Comparison of ENCODE assay signal across 23 cellular contexts in the genomic region with DNA sequence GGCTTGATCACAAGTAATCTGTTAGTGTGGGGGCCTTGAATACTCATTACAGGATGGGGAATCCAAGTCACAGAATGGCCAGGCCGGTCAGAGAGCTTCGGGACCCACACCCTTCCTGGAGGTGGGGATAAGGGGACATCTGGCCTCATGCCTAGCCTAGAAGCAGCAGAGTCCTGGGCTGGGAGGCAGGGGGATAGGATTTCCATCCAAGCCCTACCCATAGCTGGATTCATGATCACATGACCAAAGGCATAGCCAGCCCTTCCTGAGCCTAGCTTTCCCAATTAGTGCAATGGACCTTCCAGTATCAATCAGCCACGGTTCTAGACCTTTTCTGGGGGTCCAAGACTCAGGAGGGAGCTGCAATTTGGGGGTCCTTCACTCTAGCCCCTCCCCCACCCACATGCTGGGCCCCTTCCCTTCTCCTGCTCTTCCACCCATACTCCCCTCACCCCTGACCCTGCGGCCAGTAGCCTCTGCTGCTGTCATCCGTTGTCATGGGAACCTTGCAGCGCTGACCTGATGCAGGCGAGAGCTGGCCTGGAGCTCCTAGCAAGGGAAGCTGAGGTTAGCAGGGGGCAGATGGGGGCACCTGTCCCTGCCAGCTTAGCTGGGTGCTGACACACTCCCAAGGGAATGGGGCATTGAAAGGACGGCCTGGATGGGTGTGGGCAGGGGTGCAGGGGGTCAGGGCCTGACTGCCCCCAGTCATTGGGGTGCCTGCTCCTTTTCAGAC. TPM values are rescaled to one million over a fixed set of nuclear protein-coding genes. Genes with fewer than 3 reads are reported as not detected.
DNase-seq lines count a peak whose midpoint lies in the region; ATAC-seq, FAIRE-seq and TF ChIP-seq lines count a peak whose summit lies in the region.
"Had no signal": no experiment of that assay in that cellular context is flagged by ENCODE, and none has a peak within 500 bp of the region (broad histone marks: within the 10 kb centered on the region; RNA-seq: fewer than 3 reads in every experiment).

No MANE protein-coding gene starts in this region.

- CTCF ChIA-PET in HepG2 (lab: Yijun Ruan, JAX; ENCODE audit: low intra/inter-chr PET ratio, low total read pairs), result no interaction called here
- CTCF ChIA-PET in activated CD8-positive, alpha-beta T cell treated with anti-CD3 and anti-CD28 coated beads for 36 hours (lab: Charles Lee), result interaction anchor here (0.6 to 6.4 kb wide), 7 partner anchors 18 to 74 kb away, joined by 3 to 94 read pairs (median 3); no protein-coding TSS in a partner anchor

- H3K4me1 ChIP-seq in HepG2 (ENCODE audit: insufficient read depth, low read length) (peaks cover 82% of the 10 kb centered on the region), right lobe of liver (peaks cover 0 to 23% (median 10%) of the 10 kb centered on the region in 4 donors), vagina (peaks cover 71% of the 10 kb centered on the region)

- ATAC-seq in HepG2 (no peak), right lobe of liver (no peak), HG02623 (IDR thresholded peaks at IDR 0.05; ENCODE audit: unreplicated experiment) (no peak), HG02884 (IDR thresholded peaks at IDR 0.05; ENCODE audit: unreplicated experiment) (no peak)
- no peak for ATAC-seq in activated CD8-positive, alpha-beta T cell treated with anti-CD3 and anti-CD28 coated beads for 36 hours
- ATAC-seq: activated naive CD8-positive, alpha-beta T cell treated with anti-CD3 and anti-CD28 coated beads, Interleukin-2, amount 50 U/mL, for 24 hours; CD8-positive, alpha-beta T cell; stimulated activated naive CD8-positive, alpha-beta T cell treated with anti-CD3 and anti-CD28 coated beads, Interleukin-15, Interleukin-2, amounts not matched to agents 100 U/mL and 50 U/mL, for 24 hours had no signal

- 57% methylated on average over 6 of the region's 8 CpGs for WGBS in HepG2 (ENCODE audit: low lambda C conversion rate)
- WGBS in right lobe of liver (ENCODE audit: insufficient coverage, low coverage, low lambda C conversion rate, missing lambda C conversion rate), result no CpG with 5 or more reads among the region's 8 CpGs

- H3K27ac ChIP-seq in HepG2 (ENCODE audit: extremely low read length, insufficient read depth, low read length), result no peak overlapping the region
- no peak overlapping the region for H3K27ac ChIP-seq in right lobe of liver
- H3K27ac ChIP-seq in vagina, result peak overlapping the region; percentile 24
- H3K27ac ChIP-seq: upper lobe of left lung had no signal

- no peak overlapping the region for H3K9ac ChIP-seq in HepG2 (ENCODE audit: insufficient read depth, low read depth, low read length)

- H3K27me3 ChIP-seq in HepG2 (ENCODE audit: control insufficient read depth in 1 of 2, insufficient read depth in 2 of 2, low read length in 2 of 2) (no peaks in the 10 kb centered on the region), right lobe of liver (no peaks in the 10 kb centered on the region), vagina (no peaks in the 10 kb centered on the region)

- no peak overlapping the region for H2AFZ ChIP-seq in HepG2 (ENCODE audit: low read length)

- no peaks in the 10 kb centered on the region for H3K36me3 ChIP-seq in HepG2 (replicated peaks in 1 of 2; ENCODE audit: control insufficient read depth in 1 of 2, insufficient read depth in 2 of 2, low read length in 2 of 2)
- no peaks in the 10 kb centered on the region for H3K36me3 ChIP-seq in right lobe of liver
- no peaks in the 10 kb centered on the region for H3K36me3 ChIP-seq in vagina
- H3K36me3 ChIP-seq: upper lobe of left lung had no signal

- TF ChIP-seq EP300 in HepG2 (IDR thresholded peaks at IDR 0.05; ENCODE audit: low read depth in 2 of 2, low read length in 2 of 2) (no peak), HepG2 (CRISPR knock-in tag; IDR thresholded peaks at IDR 0.05; ENCODE audit: borderline replicate concordance) (no peak)

- no peaks in the 10 kb centered on the region for H4K20me1 ChIP-seq in HepG2 (ENCODE audit: insufficient read depth, low read length)

- H3K4me3 ChIP-seq in HepG2 (replicated peaks in 1 of 3; ENCODE audit: insufficient read depth in 1 of 3, low read depth in 2 of 3, low read length in 3 of 3) (no peak overlapping the region), right lobe of liver (no peak overlapping the region), vagina (no peak overlapping the region)
- H3K4me3 ChIP-seq: upper lobe of left lung had no signal

- H3K9me3 Mint-ChIP-seq in brain, result peaks cover 0 to 6% (median 0%) of the 10 kb centered on the region in 5 experiments
- H3K9me3 Mint-ChIP-seq in activated CD8-positive, alpha-beta T cell treated with anti-CD3 and anti-CD28 coated beads for 36 hours, result no peaks in the 10 kb centered on the region
- H3K9me3 Mint-ChIP-seq: activated naive CD8-positive, alpha-beta T cell treated with anti-CD3 and anti-CD28 coated beads, Interleukin-2, amount 50 U/mL, for 24 hours; CD8-positive, alpha-beta T cell; central memory CD8-positive, alpha-beta T cell; IgD-negative memory B cell; memory B cell had no signal

- no peak for TF ChIP-seq RAD21 in HepG2 (CRISPR knock-in tag; IDR thresholded peaks at IDR 0.05)

- no peaks in the 10 kb centered on the region for H3K9me3 ChIP-seq in HepG2 (ENCODE audit: low read length)
- no peaks in the 10 kb centered on the region for H3K9me3 ChIP-seq in right lobe of liver
- H3K9me3 ChIP-seq in vagina, result no peaks in the 10 kb centered on the region
- H3K9me3 ChIP-seq: upper lobe of left lung had no signal

- peaks cover 5% of the 10 kb centered on the region for H3K27me3 Mint-ChIP-seq in brain
- no peaks in the 10 kb centered on the region for H3K27me3 Mint-ChIP-seq in activated CD8-positive, alpha-beta T cell treated with anti-CD3 and anti-CD28 coated beads for 36 hours

- no peaks in the 10 kb centered on the region for H3K36me3 Mint-ChIP-seq in brain
- H3K36me3 Mint-ChIP-seq in activated CD8-positive, alpha-beta T cell treated with anti-CD3 and anti-CD28 coated beads for 36 hours (ENCODE audit: low read depth), result no peaks in the 10 kb centered on the region
- H3K36me3 Mint-ChIP-seq: CD8-positive, alpha-beta T cell; IgD-negative memory B cell; memory B cell had no signal

- peak overlapping the region; percentile 52 to 99 (median 95) for H3K27ac Mint-ChIP-seq in brain
- H3K27ac Mint-ChIP-seq in activated CD8-positive, alpha-beta T cell treated with anti-CD3 and anti-CD28 coated beads for 36 hours, result no peak overlapping the region
- H3K27ac Mint-ChIP-seq: activated naive CD8-positive, alpha-beta T cell treated with anti-CD3 and anti-CD28 coated beads, Interleukin-2, amount 50 U/mL, for 24 hours; CD8-positive, alpha-beta T cell had no signal

- H3K4me2 ChIP-seq in HepG2 (ENCODE audit: low read depth, low read length), result no peak overlapping the region

- DNase-seq in HepG2 (ENCODE audit: low spot score) (no peak), right lobe of liver (no peak), myocyte (ENCODE audit: low read depth) (peak; percentile 64), vagina (ENCODE audit: extremely low spot score in 2 of 2) (no peak)
- DNase-seq in activated CD8-positive, alpha-beta T cell treated with anti-CD3 and anti-CD28 coated beads for 36 hours, result no peak
- DNase-seq: activated CD4-positive, CD25-positive, alpha-beta regulatory T cell; activated naive CD8-positive, alpha-beta T cell treated with anti-CD3 and anti-CD28 coated beads, Interleukin-2, amount 50 U/mL, for 24 hours; islet precursor cell; MV-4-11; NCI-H1930; NCI-H510A; SHP77 treated with DMSO at 0.1 percent for 48 hours; stimulated activated naive CD8-positive, alpha-beta T cell treated with anti-CD3 and anti-CD28 coated beads, Interleukin-15, Interleukin-2, amounts not matched to agents 100 U/mL and 50 U/mL, for 24 hours; T-helper 2 cell had no signal

- intact Hi-C loops in HepG2 (cut with micrococcal nuclease; ENCODE audit: unreplicated experiment) (loop anchor here (5.0 kb wide), 1 partner anchor 75 kb away; no protein-coding TSS in a partner anchor), right lobe of liver (cut with DNase I) (loop anchor here (10.0 kb wide), 2 partner anchors 62 to 72 kb away; no protein-coding TSS in a partner anchor), vagina (cut with DNase I) (no loop called here)
- intact Hi-C loops in activated CD8-positive, alpha-beta T cell treated with anti-CD3 and anti-CD28 coated beads for 36 hours (cut with micrococcal nuclease), result no loop called here

- H3K79me2 ChIP-seq in HepG2 (ENCODE audit: insufficient read depth, low read length), result no peaks in the 10 kb centered on the region

- no peak for TF ChIP-seq POLR2A in HepG2 (IDR thresholded peaks at IDR 0.05; ENCODE audit: insufficient read depth in 1 of 2, low read depth in 2 of 2, low read length in 2 of 2)
- TF ChIP-seq POLR2A in right lobe of liver (IDR thresholded peaks at IDR 0.05), result no peak
- TF ChIP-seq POLR2A in vagina (IDR thresholded peaks at IDR 0.05), result no peak

- H3K4me1 Mint-ChIP-seq in brain, result peaks cover 93% of the 10 kb centered on the region
- H3K4me1 Mint-ChIP-seq in activated CD8-positive, alpha-beta T cell treated with anti-CD3 and anti-CD28 coated beads for 36 hours (ENCODE audit: low read depth), result peaks cover 14% of the 10 kb centered on the region

- FAIRE-seq in HepG2 (lab: Jason Lieb, UNC), result no peak
- FAIRE-seq: GM18507 had no signal

- POLR2A ChIA-PET in HepG2 (lab: Yijun Ruan, JAX), result interaction anchor here (0.8 to 2.0 kb wide), 4 partner anchors 8 to 41 kb away, joined by 3 to 6 read pairs (median 4); no protein-coding TSS in a partner anchor
- POLR2A ChIA-PET in activated CD8-positive, alpha-beta T cell treated with anti-CD3 and anti-CD28 coated beads for 36 hours (lab: Charles Lee), result interaction anchor here (1.0 to 3.5 kb wide), 3 partner anchors 23 to 59 kb away, joined by 4 to 14 read pairs (median 8); no protein-coding TSS in a partner anchor

- TF ChIP-seq CTCF in HepG2 (CRISPR knock-in tag; IDR thresholded peaks at IDR 0.05) (no peak), right lobe of liver (IDR thresholded peaks at IDR 0.05) (no peak), brain (conservative IDR thresholded peaks at IDR 0.05) (no peak), vagina (IDR thresholded peaks at IDR 0.05) (no peak)
- TF ChIP-seq CTCF in activated CD8-positive, alpha-beta T cell treated with anti-CD3 and anti-CD28 coated beads for 36 hours (IDR thresholded peaks at IDR 0.05), result no peak

- no TSS peak for BruUV-seq in HepG2 (replicated peaks; lab: Mats Ljungman, UMichigan)

- in situ Hi-C loops in HepG2 (cut with HindIII; ENCODE audit: extremely low pct_ligation_motif_present, low pct_unique_long_range_greater_than_20kb), result no loop called here

- peak overlapping the region in 1 of 5 experiments; percentile 24 for H3K4me3 Mint-ChIP-seq in brain
- H3K4me3 Mint-ChIP-seq in activated CD8-positive, alpha-beta T cell treated with anti-CD3 and anti-CD28 coated beads for 36 hours, result no peak overlapping the region
- H3K4me3 Mint-ChIP-seq: activated naive CD8-positive, alpha-beta T cell treated with anti-CD3 and anti-CD28 coated beads, Interleukin-2, amount 50 U/mL, for 24 hours; CD8-positive, alpha-beta T cell; central memory CD8-positive, alpha-beta T cell; memory B cell had no signal

RNA-seq across cellular contexts. Expression of gene CXXC5, which starts 44.6 kb away (rescaled TPM):
- total RNA-seq in HepG2 (2016; rRNA removed; fragmentation: Illumina TruSeq; extraction: Trizol), result 30.7 and 33.0 TPM in 2 replicates
- total RNA-seq in HepG2 (2016; cell fraction: cytosol; rRNA removed; fragmentation: Illumina TruSeq; extraction: Trizol; ENCODE audit: low read depth), result 7.4 and 8.6 TPM in 2 replicates
- total RNA-seq in HepG2 (2016; cell fraction: insoluble cytoplasmic fraction; rRNA removed; fragmentation: Illumina TruSeq; extraction: Trizol), result 30.5 and 33.5 TPM in 2 replicates
- total RNA-seq in HepG2 (2016; cell fraction: membrane; rRNA removed; fragmentation: Illumina TruSeq; extraction: Trizol), result 32.7 and 37.9 TPM in 2 replicates
- 17.6 and 21.1 TPM in 2 replicates for total RNA-seq in HepG2 (2016; cell fraction: nucleus; rRNA removed; fragmentation: Illumina TruSeq; extraction: Trizol)
- 27.9 and 32.3 TPM in 2 replicates for polyA plus RNA-seq in HepG2 (2011; rRNA removed)
- polyA plus RNA-seq in HepG2 (2011; cell fraction: cytosol; rRNA removed), result 20.7 and 35.7 TPM in 2 replicates
- polyA plus RNA-seq in HepG2 (2011; cell fraction: nucleus; rRNA removed), result 20.0 and 30.1 TPM in 2 replicates
- polyA plus RNA-seq in HepG2 (2012), result 21.9 and 26.2 TPM in 2 replicates
- polyA plus RNA-seq in HepG2 (2016; cell fraction: cytosol; fragmentation: Illumina TruSeq; extraction: Trizol; ENCODE audit: low read depth), result 7.7 and 8.6 TPM in 2 replicates
- 46.9 and 51.9 TPM in 2 replicates for polyA plus RNA-seq in HepG2 (2016; cell fraction: insoluble cytoplasmic fraction; fragmentation: Illumina TruSeq; extraction: Trizol; ENCODE audit: low read depth)
- 30.1 and 31.3 TPM in 2 replicates for polyA plus RNA-seq in HepG2 (2016; cell fraction: membrane; fragmentation: Illumina TruSeq; extraction: Trizol; ENCODE audit: low read depth)
- polyA plus RNA-seq in HepG2 (2016; cell fraction: nucleus; fragmentation: Illumina TruSeq; extraction: Trizol; ENCODE audit: insufficient read depth, low read depth), result 39.0 and 44.0 TPM in 2 replicates
- 13.2 and 63.5 TPM in 2 replicates for polyA minus RNA-seq in HepG2 (2011; rRNA and poly(A)+ RNA removed; ENCODE audit: low replicate concordance)
- polyA minus RNA-seq in HepG2 (2011; cell fraction: cytosol; rRNA and poly(A)+ RNA removed), result 26.9 and 37.6 TPM in 2 replicates
- 18.7 and 20.6 TPM in 2 replicates for polyA minus RNA-seq in HepG2 (2011; cell fraction: nucleus; rRNA and poly(A)+ RNA removed)
- total RNA-seq in right lobe of liver, result 10 to 100 TPM; 44.5 to 84.9 (median 66.4) TPM
- 79.7 TPM for polyA plus RNA-seq in brain (ENCODE audit: insufficient read depth, low read depth, low replicate concordance)
- total RNA-seq in myocyte, result 246 and 253 TPM in 2 replicates
- polyA plus RNA-seq in myocyte (2012), result 186 TPM
- total RNA-seq in vagina, result 51.8 TPM
- 1 to 10 TPM; 3.5 to 4.3 TPM for total RNA-seq in activated CD8-positive, alpha-beta T cell treated with anti-CD3 and anti-CD28 coated beads for 36 hours

Comparison
In these comparisons a context has a peak if more than half of its experiments do, and no peak if none do; other contexts are left out.
1. intact Hi-C loops: an anchor here in HepG2 (5.0 kb wide) and right lobe of liver (10.0 kb wide); none called in vagina and activated CD8-positive, alpha-beta T cell treated with anti-CD3 and anti-CD28 coated beads for 36 hours.